ENCODE assay signal across 8 cellular contexts in the genomic region with DNA sequence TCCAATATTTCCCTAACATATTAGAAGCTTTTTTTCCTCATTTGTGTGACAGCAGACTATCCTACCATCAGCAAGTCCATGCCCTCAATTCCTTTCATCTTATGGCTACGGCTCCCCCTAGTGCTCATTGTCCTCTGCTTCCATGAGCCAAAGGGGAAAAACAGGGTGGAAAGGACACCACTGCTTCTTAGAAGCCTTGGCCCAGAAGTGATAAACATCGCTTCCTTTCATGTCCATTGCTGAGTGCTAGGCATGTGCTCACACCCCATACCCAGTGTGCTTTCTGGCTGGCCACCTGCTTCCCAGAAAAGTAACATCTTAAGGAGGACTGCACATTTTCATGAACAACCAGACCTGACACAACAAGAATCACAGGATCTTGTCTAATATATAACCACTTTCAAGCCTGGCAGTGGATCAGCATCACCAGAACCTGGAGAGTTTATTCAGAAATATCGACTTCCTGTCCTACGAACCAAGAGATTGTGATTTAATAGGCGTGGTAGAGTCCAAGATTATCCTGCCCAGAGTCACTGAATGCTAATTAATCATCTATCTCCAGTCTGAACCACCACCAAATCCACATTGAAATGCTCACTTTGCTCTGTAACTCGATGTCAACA.
DNase-seq lines count a peak whose midpoint lies in the region; ATAC-seq and TF ChIP-seq lines count a peak whose summit lies in the region.

No MANE protein-coding gene starts in this region.

- no peaks in the 10 kb centered on the region for H3K79me1 ChIP-seq in mesendoderm (ENCODE audit: low read length)

- no CpG with 5 or more reads among the region's 6 CpGs for WGBS in mesendoderm (ENCODE audit: extremely low coverage, insufficient coverage, low lambda C conversion rate)

- H3K4ac ChIP-seq in mesendoderm (ENCODE audit: low read depth, low read length) = no peak overlapping the region

- H3K23ac ChIP-seq in mesendoderm (ENCODE audit: low read length) = no peak overlapping the region

- H3K4me2 ChIP-seq in mesendoderm (ENCODE audit: low read length) = no peak overlapping the region

- no peaks in the 10 kb centered on the region for H3K9me3 ChIP-seq in naive thymus-derived CD4-positive, alpha-beta T cell (ENCODE audit: control insufficient read depth in 2 of 3, low read length in 3 of 3)

- H3K27me3 Mint-ChIP-seq in naive thymus-derived CD4-positive, alpha-beta T cell = no peaks in the 10 kb centered on the region

- no peaks in the 10 kb centered on the region for H3K79me2 ChIP-seq in mesendoderm (ENCODE audit: control insufficient read depth, insufficient read depth, low read length)

- H2BK5ac ChIP-seq in mesendoderm (ENCODE audit: low read length) = no peak overlapping the region

- no peak overlapping the region for H2AK5ac ChIP-seq in mesendoderm (ENCODE audit: low read length)

- DNase-seq in GM10248 (ENCODE audit: extremely low spot score) (peak; percentile 20), NOMO-1 treated with dmso at 0.1 percent for 144 hours (lab: John Stamatoyannopoulos, UW; ENCODE audit: unreplicated experiment) (peak; percentile 42), ecto neural progenitor cell (ENCODE audit: low spot score) (peak; percentile 55), mesendoderm (peak; percentile 86)
- no peak for DNase-seq in naive thymus-derived CD4-positive, alpha-beta T cell
- DNase-seq in activated CD4-positive, alpha-beta T cell treated with anti-CD3 and anti-CD28 coated beads for 1 hour = no peak

- peak; percentile 66 for ATAC-seq in HG02610 (IDR thresholded peaks at IDR 0.05; ENCODE audit: unreplicated experiment)
- ATAC-seq in HG03521 (IDR thresholded peaks at IDR 0.05; ENCODE audit: unreplicated experiment) = no peak
- ATAC-seq in naive thymus-derived CD4-positive, alpha-beta T cell = no peak

- peaks cover 0 to 22% (median 4%) of the 10 kb centered on the region in 11 donors for H3K9me3 Mint-ChIP-seq in naive thymus-derived CD4-positive, alpha-beta T cell

- no peak overlapping the region for H3K9ac ChIP-seq in mesendoderm (ENCODE audit: low read length)

- TF ChIP-seq CTCF in GM10248 (IDR thresholded peaks at IDR 0.05; ENCODE audit: control extremely low read depth, extremely low read depth, low read depth, missing control alignments) = peak; percentile 70

- intact Hi-C loops in naive thymus-derived CD4-positive, alpha-beta T cell (cut with micrococcal nuclease) = no loop called here

- POLR2A ChIA-PET in GM10248 (lab: Yijun Ruan, JAX) = no interaction called here
- POLR2A ChIA-PET in naive thymus-derived CD4-positive, alpha-beta T cell (lab: Charles Lee) = no interaction called here

- H2BK15ac ChIP-seq in mesendoderm (replicated peaks; ENCODE audit: low read depth) = no peak overlapping the region

- no peak overlapping the region for H2BK120ac ChIP-seq in mesendoderm (ENCODE audit: low read depth, low read length)

- no peak overlapping the region for H3K4me3 ChIP-seq in mesendoderm (ENCODE audit: low read length)
- no peak overlapping the region for H3K4me3 ChIP-seq in naive thymus-derived CD4-positive, alpha-beta T cell (ENCODE audit: low read length)

- no peak overlapping the region for H4K8ac ChIP-seq in mesendoderm (ENCODE audit: low read depth, low read length)

- H3K36me3 Mint-ChIP-seq in naive thymus-derived CD4-positive, alpha-beta T cell = no peaks in the 10 kb centered on the region

- no peaks in the 10 kb centered on the region for H3K4me1 Mint-ChIP-seq in naive thymus-derived CD4-positive, alpha-beta T cell

- no peak overlapping the region for H3K56ac ChIP-seq in mesendoderm (ENCODE audit: low read length)

- no peak overlapping the region for H3K4me3 Mint-ChIP-seq in naive thymus-derived CD4-positive, alpha-beta T cell

- CTCF ChIA-PET in GM10248 (lab: Yijun Ruan, JAX) = interaction anchor here (0.6 to 4.5 kb wide), 8 partner anchors 9 to 413 kb away, joined by 3 to 34 read pairs (median 4); no protein-coding TSS in a partner anchor
- CTCF ChIA-PET in naive thymus-derived CD4-positive, alpha-beta T cell (lab: Charles Lee) = no interaction called here

- no peak overlapping the region for H3K27ac Mint-ChIP-seq in naive thymus-derived CD4-positive, alpha-beta T cell

- no peak overlapping the region for H3K18ac ChIP-seq in mesendoderm (ENCODE audit: low read length)

- no peaks in the 10 kb centered on the region for H3K27me3 ChIP-seq in mesendoderm (ENCODE audit: insufficient read depth, low read length, poor library complexity)
- no peaks in the 10 kb centered on the region for H3K27me3 ChIP-seq in naive thymus-derived CD4-positive, alpha-beta T cell (ENCODE audit: control insufficient read depth in 2 of 2, insufficient read depth in 2 of 2, low read length in 2 of 2)

- no peaks in the 10 kb centered on the region for H3K4me1 ChIP-seq in mesendoderm (ENCODE audit: control insufficient read depth, low read depth, low read length)
- H3K4me1 ChIP-seq in naive thymus-derived CD4-positive, alpha-beta T cell (ENCODE audit: control insufficient read depth in 2 of 2, insufficient read depth in 2 of 2, low read length in 2 of 2) = no peaks in the 10 kb centered on the region

- no peak overlapping the region for H3K27ac ChIP-seq in mesendoderm (ENCODE audit: low read depth, low read length)
- H3K27ac ChIP-seq in naive thymus-derived CD4-positive, alpha-beta T cell (ENCODE audit: low read depth, low read length) = no peak overlapping the region

- H4K5ac ChIP-seq in mesendoderm (ENCODE audit: low read length) = no peak overlapping the region

- H3K36me3 ChIP-seq in mesendoderm (ENCODE audit: control insufficient read depth, insufficient read depth, low read length) = no peaks in the 10 kb centered on the region
- no peaks in the 10 kb centered on the region for H3K36me3 ChIP-seq in naive thymus-derived CD4-positive, alpha-beta T cell (ENCODE audit: control insufficient read depth in 2 of 3, insufficient read depth in 3 of 3, low read length in 3 of 3)

Comparison
In these comparisons a context has a peak if more than half of its experiments do, and no peak if none do; other contexts are left out.
1. DNase-seq: peak in GM10248 (single experiment), NOMO-1 treated with dmso at 0.1 percent for 144 hours (single experiment), ecto neural progenitor cell (single experiment) and mesendoderm (single experiment); none in naive thymus-derived CD4-positive, alpha-beta T cell (0 of 9) and activated CD4-positive, alpha-beta T cell treated with anti-CD3 and anti-CD28 coated beads for 1 hour (single experiment).